Comparison of ENCODE assay signal across 20 cellular contexts in genomic region chr21:25441835-25442234, GRCh38.
"Had no signal": no experiment of that assay in that cellular context is flagged by ENCODE, and none has a peak within 500 bp of the region (broad histone marks: within the 10 kb centered on the region; RNA-seq: fewer than 3 reads in every experiment).

No MANE protein-coding gene starts in this region.

- H3K27ac Mint-ChIP-seq: activated CD4-positive, alpha-beta memory T cell treated with anti-CD3 and anti-CD28 coated beads, Interleukin-2, amount 10 ng/mL, durations not matched to agents 7 days and 5 days; activated CD4-positive, alpha-beta T cell treated with anti-CD3 and anti-CD28 coated beads, Interleukin-2, amount 10 ng/mL, durations not matched to agents 24 days and 14 days; memory B cell; natural killer cell treated with Interleukin-12 subunit alpha and Interleukin-12 subunit beta and Interleukin-15 and Interleukin-18, amount 100 ng/mL, for 72 hours; progenitor cell of endocrine pancreas had no signal

- H3K27ac ChIP-seq: body of pancreas, cardiac muscle cell, epithelial cell of prostate, gastroesophageal sphincter, upper lobe of left lung had no signal

- DNase-seq: activated CD4-positive, alpha-beta memory T cell treated with anti-CD3 and anti-CD28 coated beads, Interleukin-2, amount 10 ng/mL, durations not matched to agents 7 days and 5 days; activated CD4-positive, alpha-beta T cell treated with anti-CD3 and anti-CD28 coated beads, Interleukin-2, amount 10 ng/mL, durations not matched to agents 24 days and 14 days; activated gamma-delta T cell; activated naive CD4-positive, alpha-beta T cell treated with anti-CD3 and anti-CD28 coated beads, Interleukin-2, amount 50 U/mL, for 16 hours; anterior cingulate cortex; body of pancreas; head of caudate nucleus; hypothalamus; islet precursor cell; left cardiac atrium; retina; stimulated activated CD4-positive, alpha-beta T cell treated with anti-CD3 and anti-CD28 coated beads, Interleukin-4, amount 100 ng/mL, for 1 hour; stimulated activated naive CD4-positive, alpha-beta T cell treated with Interleukin-2 at 50 U/mL for 16 hours; upper lobe of left lung had no signal

- H3K4me3 Mint-ChIP-seq: activated CD4-positive, alpha-beta memory T cell treated with anti-CD3 and anti-CD28 coated beads, Interleukin-2, amount 10 ng/mL, durations not matched to agents 7 days and 5 days; activated CD4-positive, alpha-beta T cell treated with anti-CD3 and anti-CD28 coated beads, Interleukin-2, amount 10 ng/mL, durations not matched to agents 24 days and 14 days; memory B cell; natural killer cell treated with Interleukin-12 subunit alpha and Interleukin-12 subunit beta and Interleukin-15 and Interleukin-18, amount 100 ng/mL, for 72 hours had no signal

- H3K4me1 Mint-ChIP-seq: activated CD4-positive, alpha-beta memory T cell treated with anti-CD3 and anti-CD28 coated beads, Interleukin-2, amount 10 ng/mL, durations not matched to agents 7 days and 5 days; activated CD4-positive, alpha-beta T cell treated with anti-CD3 and anti-CD28 coated beads, Interleukin-2, amount 10 ng/mL, durations not matched to agents 24 days and 14 days had no signal

- H3K27me3 Mint-ChIP-seq: activated CD4-positive, alpha-beta memory T cell treated with anti-CD3 and anti-CD28 coated beads, Interleukin-2, amount 10 ng/mL, durations not matched to agents 7 days and 5 days; activated CD4-positive, alpha-beta T cell treated with anti-CD3 and anti-CD28 coated beads, Interleukin-2, amount 10 ng/mL, durations not matched to agents 24 days and 14 days; memory B cell; natural killer cell treated with Interleukin-12 subunit alpha and Interleukin-12 subunit beta and Interleukin-15 and Interleukin-18, amount 100 ng/mL, for 72 hours; progenitor cell of endocrine pancreas had no signal
